7 cellular contexts compared by ENCODE assay signal in genomic region chr7:135658564-135658963, GRCh38.
"Had no signal": no experiment of that assay in that cellular context is flagged by ENCODE, and none has a peak within 500 bp of the region (broad histone marks: within the 10 kb centered on the region; RNA-seq: fewer than 3 reads in every experiment).

No MANE protein-coding gene starts in this region.

- H3K4me3 ChIP-seq: GM23248, HAP-1 had no signal

- FAIRE-seq: HTR-8/SVneo had no signal

- H3K27ac ChIP-seq: GM23248 had no signal

- H2AFZ ChIP-seq: GM23248 had no signal

- H3K9me3 ChIP-seq: HAP-1 had no signal

- H3K9ac ChIP-seq: GM23248 had no signal

- DNase-seq: GM23248, H7, IMR-90, KBM-7 had no signal

- ATAC-seq: HCT116 had no signal

- H3K36me3 ChIP-seq: HAP-1 had no signal
